In genomic region chr19:35899547-35900214, GRCh38 we compare ENCODE assay signal across 8 cellular contexts. TPM values are rescaled to one million over a fixed set of nuclear protein-coding genes. Genes with fewer than 3 reads are reported as not detected.
DNase-seq lines count a peak whose midpoint lies in the region; ATAC-seq and TF ChIP-seq lines count a peak whose summit lies in the region.

No MANE protein-coding gene starts in this region.

- H3K9me3 ChIP-seq in MG63: no peaks in the 10 kb centered on the region
- no peaks in the 10 kb centered on the region for H3K9me3 ChIP-seq in SK-N-SH
- no peaks in the 10 kb centered on the region for H3K9me3 ChIP-seq in neutrophil

- H3K9ac ChIP-seq in SK-N-SH: peak overlapping the region; percentile 83

- peak overlapping the region; percentile 30 to 54 for H3K27ac ChIP-seq in SK-N-SH (ENCODE audit: low read depth in 2 of 2, low read length in 1 of 2)
- H3K27ac ChIP-seq in neutrophil: peak overlapping the region; percentile 100
- H3K27ac ChIP-seq in substantia nigra (ENCODE audit: low read depth, low read length, poor library complexity, severe bottlenecking): peak overlapping the region; percentile 74

- 0% methylated on average over 14 of the region's 43 CpGs for WGBS in SK-N-SH (ENCODE audit: low lambda C conversion rate)

- H4K20me1 ChIP-seq in SK-N-SH (ENCODE audit: insufficient read depth): no peaks in the 10 kb centered on the region

- no peak for TF ChIP-seq RAD21 in SK-N-SH (IDR thresholded peaks at IDR 0.05; ENCODE audit: low read length)

- peak; percentile 7 for DNase-seq in DMS 273 treated with DMSO at 0.1 percent for 48 hours (lab: John Stamatoyannopoulos, UW)
- DNase-seq in MG63: peak; percentile 83
- DNase-seq in SK-N-SH: peak; percentile 95
- peak; percentile 90 for DNase-seq in activated naive CD4-positive, alpha-beta T cell treated with anti-CD3 and anti-CD28 coated beads, Interleukin-2, amount 50 U/mL, for 16 hours
- DNase-seq in germinal center (ENCODE audit: low spot score): peak; percentile 92
- DNase-seq in substantia nigra (lab: John Stamatoyannopoulos, UW): peak in 37 of 49 donors; percentile 14 to 87 (median 55)

- peaks cover 13% of the 10 kb centered on the region for H3K36me3 ChIP-seq in MG63
- peaks cover 0 to 3% of the 10 kb centered on the region in 2 experiments for H3K36me3 ChIP-seq in SK-N-SH (replicated peaks in 1 of 2; ENCODE audit: control insufficient read depth in 1 of 2, insufficient read depth in 2 of 2, low read length in 1 of 2)
- H3K36me3 ChIP-seq in neutrophil: peaks cover 44% of the 10 kb centered on the region

- peaks cover 10% of the 10 kb centered on the region for H3F3A ChIP-seq in SK-N-SH (replicated peaks; ENCODE audit: insufficient read depth)

- CTCF ChIA-PET in SK-N-SH (lab: Yijun Ruan, JAX): interaction anchor here (1.5 kb wide), 1 partner anchor 19 kb away, joined by 4 read pairs; no protein-coding TSS in a partner anchor

- H3K27me3 ChIP-seq in MG63: no peaks in the 10 kb centered on the region
- H3K27me3 ChIP-seq in SK-N-SH (ENCODE audit: insufficient read depth): no peaks in the 10 kb centered on the region
- no peaks in the 10 kb centered on the region for H3K27me3 ChIP-seq in neutrophil

- peaks cover 8 to 22% of the 10 kb centered on the region in 2 experiments; a peak in 3 of 4 replicates for H3K4me1 ChIP-seq in SK-N-SH (ENCODE audit: control insufficient read depth in 1 of 2, insufficient read depth in 2 of 2, low read depth in 1 of 2, low read length in 1 of 2)
- H3K4me1 ChIP-seq in neutrophil (ENCODE audit: control insufficient read depth in 1 of 2, insufficient read depth in 1 of 2, low read depth in 1 of 2, low read length in 1 of 2): peaks cover 69 to 70% of the 10 kb centered on the region in 2 experiments

- H3K9me2 ChIP-seq in SK-N-SH: no peaks in the 10 kb centered on the region

- TF ChIP-seq CTCF in SK-N-SH (IDR thresholded peaks at IDR 0.05) (no peak), neutrophil (IDR thresholded peaks at IDR 0.05) (peak; percentile 27)

- H3K79me2 ChIP-seq in SK-N-SH (ENCODE audit: insufficient read depth): peaks cover 11% of the 10 kb centered on the region; the same call in 1 of the 2 replicates

- TF ChIP-seq EP300 in SK-N-SH (IDR thresholded peaks at IDR 0.05; ENCODE audit: borderline replicate concordance in 1 of 2, low read depth in 1 of 2, low read length in 1 of 2): no peak

- POLR2A ChIA-PET in SK-N-SH (lab: Yijun Ruan, JAX): interaction anchor here (1.4 kb wide), 1 partner anchor 32 kb away, joined by 5 read pairs; no protein-coding TSS in a partner anchor

- H3K4me2 ChIP-seq in SK-N-SH: peak overlapping the region; percentile 100

- H3K4me3 ChIP-seq in MG63 (peak overlapping the region; percentile 71), SK-N-SH (ENCODE audit: low read depth in 2 of 2, low read length in 1 of 2) (peak overlapping the region; percentile 69 to 100), neutrophil (ENCODE audit: low read depth in 1 of 2, low read length in 1 of 2) (peak overlapping the region; percentile 87 to 93)

- peak; percentile 35 for ATAC-seq in GM21723 (IDR thresholded peaks at IDR 0.05; ENCODE audit: unreplicated experiment)

- peak overlapping the region; percentile 94 for H2AFZ ChIP-seq in SK-N-SH (ENCODE audit: low read depth)

TF ChIP-seq in SK-N-SH, 30 proteins besides CTCF, POLR2A, EP300 and RAD21:
- TF ChIP-seq YY1 (IDR thresholded peaks at IDR 0.05; ENCODE audit: low read depth) (0 out of 2 replicates have a peak, but pooled peaks have one; percentile 39), TAF1 (IDR thresholded peaks at IDR 0.05; ENCODE audit: borderline replicate concordance, low read depth, low read length) (no peak), POLR2AphosphoS5 (IDR thresholded peaks at IDR 0.05; ENCODE audit: low read depth, low read length) (peak; percentile 30; the same call in 1 of the 2 replicates), MXI1 (IDR thresholded peaks at IDR 0.05; ENCODE audit: low read depth, low read length) (peak; percentile 82; the same call in 1 of the 2 replicates), CHD2 (IDR thresholded peaks at IDR 0.05; ENCODE audit: low read length, partially characterized antibody) (peak; percentile 78), NRF1 (IDR thresholded peaks at IDR 0.05; ENCODE audit: low read depth, low read length) (0 out of 2 replicates have a peak, but pooled peaks have one; percentile 24), SIN3A (IDR thresholded peaks at IDR 0.05; ENCODE audit: borderline replicate concordance, low read depth, low read length) (peak; percentile 41; the same call in 1 of the 2 replicates), MAX (IDR thresholded peaks at IDR 0.05; ENCODE audit: low read depth) (peak; percentile 14; the same call in 1 of the 2 replicates), RCOR1 (IDR thresholded peaks at IDR 0.05; ENCODE audit: low read length) (no peak)

RNA-seq across cellular contexts. Expression of gene NFKBID, which starts 0.7 kb away (rescaled TPM):
- total RNA-seq in MG63 (2014; rRNA removed; shearing (Covaris generic); ENCODE audit: low replicate concordance): 0.81 and 2.1 TPM in 2 replicates
- polyA plus RNA-seq in SK-N-SH (2012; rRNA removed): 5.5 and 11.4 TPM in 2 replicates
- 0.58 and 1.2 TPM in 2 replicates for polyA plus RNA-seq in SK-N-SH (2012; cell fraction: cytosol; rRNA removed)
- polyA plus RNA-seq in SK-N-SH (2012; cell fraction: nucleus; rRNA removed): 34.8 and 42.4 TPM in 2 replicates

RNA-seq across cellular contexts. Expression of gene HCST, which starts 2.6 kb away (rescaled TPM):
- total RNA-seq in MG63 (2014; rRNA removed; shearing (Covaris generic); ENCODE audit: low replicate concordance): not detected in 2 replicates
- polyA plus RNA-seq in SK-N-SH (2012; rRNA removed): 0.59 and 0.76 TPM in 2 replicates
- polyA plus RNA-seq in SK-N-SH (2012; cell fraction: cytosol; rRNA removed): 0.39 and 0.62 TPM in 2 replicates
- 1.6 and 2.6 TPM in 2 replicates for polyA plus RNA-seq in SK-N-SH (2012; cell fraction: nucleus; rRNA removed)

RNA-seq across cellular contexts. Expression of gene TYROBP, which starts 8.4 kb away (rescaled TPM):
- total RNA-seq in MG63 (2014; rRNA removed; shearing (Covaris generic); ENCODE audit: low replicate concordance): not detected in 2 replicates
- not detected in 2 replicates for polyA plus RNA-seq in SK-N-SH (2012; rRNA removed)
- polyA plus RNA-seq in SK-N-SH (2012; cell fraction: cytosol; rRNA removed): not detected in 2 replicates
- polyA plus RNA-seq in SK-N-SH (2012; cell fraction: nucleus; rRNA removed): not detected in 2 replicates

RNA-seq across cellular contexts. Expression of gene APLP1, which starts 31.3 kb away (rescaled TPM):
- 19.1 and 32.5 TPM in 2 replicates for total RNA-seq in MG63 (2014; rRNA removed; shearing (Covaris generic); ENCODE audit: low replicate concordance)
- 31.8 and 66.7 TPM in 2 replicates for polyA plus RNA-seq in SK-N-SH (2012; rRNA removed)
- polyA plus RNA-seq in SK-N-SH (2012; cell fraction: cytosol; rRNA removed): 22.4 and 36.2 TPM in 2 replicates
- polyA plus RNA-seq in SK-N-SH (2012; cell fraction: nucleus; rRNA removed): 41.1 and 43.6 TPM in 2 replicates

RNA-seq across cellular contexts. Expression of gene LRFN3, which starts 36.5 kb away (rescaled TPM):
- total RNA-seq in MG63 (2014; rRNA removed; shearing (Covaris generic); ENCODE audit: low replicate concordance): 2.3 and 2.9 TPM in 2 replicates
- polyA plus RNA-seq in SK-N-SH (2012; rRNA removed): 2.1 and 5.4 TPM in 2 replicates
- polyA plus RNA-seq in SK-N-SH (2012; cell fraction: cytosol; rRNA removed): 3.3 and 6.5 TPM in 2 replicates
- 4.3 and 6.0 TPM in 2 replicates for polyA plus RNA-seq in SK-N-SH (2012; cell fraction: nucleus; rRNA removed)

Comparison
In these comparisons a context has a peak if more than half of its experiments do, and no peak if none do; other contexts are left out.
1. Peak in every context shown above with its lines: DNase-seq, ATAC-seq, H3K4me3 ChIP-seq and H3K27ac ChIP-seq.
2. DNase-seq: peak in every context shown above with its lines; median percentile 95 in SK-N-SH; 92 in germinal center; 90 in activated naive CD4-positive, alpha-beta T cell treated with anti-CD3 and anti-CD28 coated beads, Interleukin-2, amount 50 U/mL, for 16 hours; 83 in MG63; 55 in substantia nigra; 7 in DMS 273 treated with DMSO at 0.1 percent for 48 hours.
3. H3K27ac ChIP-seq: peak in every context shown above with its lines; median percentile 100 in neutrophil; 74 in substantia nigra; 42 in SK-N-SH.